8 cellular contexts compared by ENCODE assay signal in genomic region chr9:85940832-85941616, GRCh38. TPM values are rescaled to one million over a fixed set of nuclear protein-coding genes. Genes with fewer than 3 reads are reported as not detected.
A peak's percentile ranks its signal among the peaks of the same experiment; 100 is the strongest.
DNase-seq lines count a peak whose midpoint lies in the region; ATAC-seq and FAIRE-seq lines count a peak whose summit lies in the region.

Gene NAA35 (plus strand): TSS chr9:85941146. CDS start chr9:85942160, 1,014 bp downstream.

- peak within 1 kb of the TSS; percentile 91 to 99 for H3K4me3 ChIP-seq in muscle layer of duodenum (ENCODE audit: low read depth in 1 of 2, low read length in 2 of 2)

- H3K9me3 ChIP-seq in KOPT-K1 (ENCODE audit: insufficient read depth, low read length, poor library complexity, severe bottlenecking) (no peaks in the 10 kb centered on the region), muscle layer of duodenum (ENCODE audit: control insufficient read depth in 1 of 2, low read length in 2 of 2) (no peaks in the 10 kb centered on the region)

- peaks cover 14 to 38% of the 10 kb centered on the region in 2 donors for H3K4me1 ChIP-seq in muscle layer of duodenum (ENCODE audit: control insufficient read depth in 1 of 2, insufficient read depth in 2 of 2, low read length in 2 of 2)

- H3K27ac Mint-ChIP-seq in activated T-cell treated with anti-CD3 and anti-CD28 coated beads, Interleukin-2, amount 50 U/mL, for 72 hours: peak within 1 kb of the TSS; percentile 91

- no peaks in the 10 kb centered on the region for H3K9me3 Mint-ChIP-seq in activated T-cell treated with anti-CD3 and anti-CD28 coated beads, Interleukin-2, amount 50 U/mL, for 72 hours

- DNase-seq in DMS53 treated with DMSO at 0.1 percent for 48 hours (lab: John Stamatoyannopoulos, UW; ENCODE audit: unreplicated experiment) (peak; percentile 90), RCC 7860 (ENCODE audit: low spot score) (peak; percentile 98)
- DNase-seq in activated T-cell treated with anti-CD3 and anti-CD28 coated beads, Interleukin-2, amount 50 U/mL, for 72 hours: peak; percentile 99
- DNase-seq in stimulated activated CD8-positive, alpha-beta memory T cell treated with anti-CD3 and anti-CD28 coated beads, Interleukin-7, amount 100 ng/mL, for 4 hours (ENCODE audit: low read depth in 2 of 2): peak; percentile 98 to 99

- H3K4me1 Mint-ChIP-seq in activated T-cell treated with anti-CD3 and anti-CD28 coated beads, Interleukin-2, amount 50 U/mL, for 72 hours (ENCODE audit: low read depth): peaks cover 13% of the 10 kb centered on the region

- peaks cover 2 to 5% of the 10 kb centered on the region in 2 donors for H3K36me3 Mint-ChIP-seq in activated T-cell treated with anti-CD3 and anti-CD28 coated beads, Interleukin-2, amount 50 U/mL, for 72 hours (ENCODE audit: insufficient read depth in 2 of 2)

- no peaks in the 10 kb centered on the region for H3K27me3 Mint-ChIP-seq in activated T-cell treated with anti-CD3 and anti-CD28 coated beads, Interleukin-2, amount 50 U/mL, for 72 hours (ENCODE audit: low read depth)

- H3K27ac ChIP-seq in KOPT-K1 (ENCODE audit: low read depth, low read length, poor library complexity, severe bottlenecking): peak within 1 kb of the TSS; percentile 79
- H3K27ac ChIP-seq in muscle layer of duodenum (ENCODE audit: low read length): peak within 1 kb of the TSS; percentile 91

- no peaks in the 10 kb centered on the region for H3K27me3 ChIP-seq in muscle layer of duodenum (ENCODE audit: low read depth, low read length)

- H3K4me3 Mint-ChIP-seq in activated T-cell treated with anti-CD3 and anti-CD28 coated beads, Interleukin-2, amount 50 U/mL, for 72 hours: no peak within 1 kb of the TSS

- FAIRE-seq in RCC 7860 (lab: Jason Lieb, UNC): peak; percentile 90

- ATAC-seq in GM21786 (IDR thresholded peaks at IDR 0.05; ENCODE audit: unreplicated experiment) (peak; percentile 93), esophagus mucosa (peak; percentile 98)
- ATAC-seq in activated T-cell treated with anti-CD3 and anti-CD28 coated beads, Interleukin-2, amount 50 U/mL, for 72 hours (replicated peaks in 1 of 2): peak; percentile 87 to 90

- H3K36me3 ChIP-seq in KOPT-K1 (ENCODE audit: insufficient read depth, low read length) (peaks cover 36% of the 10 kb centered on the region), muscle layer of duodenum (ENCODE audit: control insufficient read depth in 1 of 2, insufficient read depth in 2 of 2, low read length in 2 of 2) (peaks cover 0 to 10% of the 10 kb centered on the region in 2 donors)

RNA-seq across cellular contexts. Expression of gene NAA35, which starts in this region (rescaled TPM):
- 10 to 100 TPM; 25.1 to 29.0 TPM for total RNA-seq in activated T-cell treated with anti-CD3 and anti-CD28 coated beads, Interleukin-2, amount 50 U/mL, for 72 hours
- 17.3 TPM for total RNA-seq in esophagus mucosa

Comparison
In these comparisons a context has a peak if more than half of its experiments do, and no peak if none do; other contexts are left out.
1. Peak in every context shown above with its lines: DNase-seq, ATAC-seq, H3K4me3 ChIP-seq and H3K27ac ChIP-seq.